Comparison of ENCODE assay signal across 7 cellular contexts in genomic region chr21:34888569-34889286, GRCh38.
DNase-seq lines count a peak whose midpoint lies in the region; ATAC-seq, FAIRE-seq and TF ChIP-seq lines count a peak whose summit lies in the region.

No MANE protein-coding gene starts in this region.

- ATAC-seq in GM18517 (IDR thresholded peaks at IDR 0.05; ENCODE audit: unreplicated experiment) = peak; percentile 44
- peak; percentile 44 for ATAC-seq in HG02981 (IDR thresholded peaks at IDR 0.05; ENCODE audit: unreplicated experiment)
- peak; percentile 68 for ATAC-seq in GM12878
- ATAC-seq in gastrocnemius medialis = peak; percentile 74 to 78

- H4K20me1 ChIP-seq in GM12878 (ENCODE audit: control insufficient read depth, insufficient read depth) = no peaks in the 10 kb centered on the region

- CTCF ChIA-PET in GM12878 (lab: Yijun Ruan, JAX) = interaction anchor here (1.0 to 4.5 kb wide), 8 partner anchors 10 to 951 kb away, joined by 4 to 17 read pairs (median 6); no protein-coding TSS in a partner anchor

- intact Hi-C loops in GM12878 (cut with micrococcal nuclease; ENCODE audit: unreplicated experiment) = loop anchor here (2.0 to 10.0 kb wide), 4 partner anchors 88 to 1136 kb away; partner anchors contain the start of gene RUNX1
- intact Hi-C loops in gastrocnemius medialis (cut with DNase I; ENCODE audit: low total_unique reads) = loop anchor here (1.0 to 10.0 kb wide), 11 partner anchors 44 to 1434 kb away; partner anchors contain the start of genes MORC3 and RCAN1

- no peak for TF ChIP-seq EP300 in GM12878 (IDR thresholded peaks at IDR 0.05; ENCODE audit: borderline replicate concordance in 1 of 2, control insufficient read depth in 1 of 2, low read depth in 2 of 2, low read length in 2 of 2)

- H3K9me3 ChIP-seq in GM12878 (replicated peaks; ENCODE audit: control insufficient read depth, insufficient read depth, low read length) (no peaks in the 10 kb centered on the region; the same call in 2 of the 3 replicates), gastrocnemius medialis (no peaks in the 10 kb centered on the region)

- in situ Hi-C loops in GM12878 (cut with MboI) = no loop called here
- in situ Hi-C loops in gastrocnemius medialis (cut with MboI; ENCODE audit: low sequenced_read_pairs in 4 of 4) = loop anchor here (5.0 to 10.0 kb wide), 5 partner anchors 94 to 1046 kb away; no protein-coding TSS in a partner anchor

- 2% methylated on average over 61 of the region's 92 CpGs for WGBS in GM12878 (ENCODE audit: insufficient coverage, insufficient replicate concordance, low lambda C conversion rate, missing lambda C conversion rate)

- DNase-seq in NCI-H2029 (lab: John Stamatoyannopoulos, UW) (peak; percentile 93), T1000 (lab: John Stamatoyannopoulos, UW) (peak; percentile 92), GM12878 (ENCODE audit: low read depth, low spot score) (no peak), gastrocnemius medialis (peak; percentile 93 to 95)

- H3K4me1 ChIP-seq in GM12878 (ENCODE audit: control insufficient read depth, insufficient read depth, low read length) (peaks cover 5% of the 10 kb centered on the region), gastrocnemius medialis (peaks cover 12 to 30% of the 10 kb centered on the region in 2 donors)

- H3K79me2 ChIP-seq in GM12878 (ENCODE audit: control insufficient read depth, insufficient read depth, low read length) = no peaks in the 10 kb centered on the region; the same call in none of the 2 replicates

- TF ChIP-seq RAD21 in GM12878 (IDR thresholded peaks at IDR 0.05; ENCODE audit: insufficient read depth, low read depth, low read length) = no peak

- H3K9ac ChIP-seq in GM12878 (ENCODE audit: control insufficient read depth, insufficient read depth, low read length) = peak overlapping the region; percentile 49

- H3K36me3 ChIP-seq in GM12878 (ENCODE audit: control insufficient read depth in 2 of 2, insufficient read depth in 2 of 2, low read length in 1 of 2) (no peaks in the 10 kb centered on the region), gastrocnemius medialis (no peaks in the 10 kb centered on the region)

- POLR2A ChIA-PET in GM12878 (lab: Charles Lee) = interaction anchor here (1.1 to 1.2 kb wide), 2 partner anchors 42 to 81 kb away, joined by 3 to 4 read pairs; no protein-coding TSS in a partner anchor

- peak overlapping the region; percentile 74 for H2AFZ ChIP-seq in GM12878 (ENCODE audit: control insufficient read depth, low read depth, low read length)

- TF ChIP-seq POLR2A in GM12878 (IDR thresholded peaks at IDR 0.05; ENCODE audit: low read depth, low read length) = peak; percentile 69
- TF ChIP-seq POLR2A in gastrocnemius medialis (IDR thresholded peaks at IDR 0.05) = peak; percentile 94 to 97

- TF ChIP-seq CTCF in GM12878 (IDR thresholded peaks at IDR 0.05 in 2 of 3, conservative IDR thresholded peaks at IDR 0.05 in 1 of 3; ENCODE audit: control insufficient read depth in 2 of 3, extremely low read depth in 1 of 3, insufficient read depth in 1 of 3, low read depth in 3 of 3, low read length in 3 of 3) = no peak
- peak in 3 of 5 experiments; percentile 9 to 11 (median 10) for TF ChIP-seq CTCF in gastrocnemius medialis (IDR thresholded peaks at IDR 0.05 in 4 of 5, conservative IDR thresholded peaks at IDR 0.05 in 1 of 5)

- BruUV-seq in GM12878 (replicated peaks; lab: Mats Ljungman, UMichigan) = no TSS peak

- H3K4me3 ChIP-seq in GM12878 = peak overlapping the region; percentile 72
- peak overlapping the region; percentile 24 for H3K4me3 ChIP-seq in iPS-11a (ENCODE audit: low read depth, low read length)
- H3K4me3 ChIP-seq in gastrocnemius medialis = peak overlapping the region; percentile 69 to 95 (median 72)

- H3K27ac ChIP-seq in GM12878 (ENCODE audit: control insufficient read depth, insufficient read depth) = peak overlapping the region; percentile 68
- H3K27ac ChIP-seq in gastrocnemius medialis = peak overlapping the region; percentile 76 to 91 (median 82)

- no peak for FAIRE-seq in GM12878 (lab: Jason Lieb, UNC)

- H3K27me3 ChIP-seq in GM12878 (replicated peaks in 1 of 2; ENCODE audit: control insufficient read depth in 2 of 2, insufficient read depth in 2 of 2, low read length in 1 of 2) (peaks cover 3 to 9% of the 10 kb centered on the region in 2 experiments), gastrocnemius medialis (peaks cover 24 to 51% (median 51%) of the 10 kb centered on the region in 3 donors)

- peak overlapping the region; percentile 92 for H3K4me2 ChIP-seq in GM12878 (ENCODE audit: control insufficient read depth, insufficient read depth)

- RAD21 ChIA-PET in GM12878 (lab: Charles Lee; ENCODE audit: unreplicated experiment) = interaction anchor here (1.1 to 4.9 kb wide), 9 partner anchors 14 to 951 kb away, joined by 3 to 28 read pairs (median 4); no protein-coding TSS in a partner anchor

- SMC1A ChIA-PET in GM12878 (lab: Charles Lee; ENCODE audit: uncharacterized antibody, unreplicated experiment) = interaction anchor here (0.7 to 1.9 kb wide), 6 partner anchors 22 to 512 kb away, joined by 3 to 5 read pairs (median 3); no protein-coding TSS in a partner anchor

TF ChIP-seq in GM12878, 131 proteins besides CTCF, POLR2A, EP300 and RAD21 (continues in another document):
- TF ChIP-seq RCOR1 (conservative IDR thresholded peaks at IDR 0.05; ENCODE audit: low read depth, low read length) (no peak), TAF1 (IDR thresholded peaks at IDR 0.05; ENCODE audit: borderline replicate concordance, low read depth, low read length) (peak; percentile 68; the same call in 1 of the 2 replicates), BCLAF1 (IDR thresholded peaks at IDR 0.05) (no peak), CEBPZ (IDR thresholded peaks at IDR 0.05; ENCODE audit: low read depth, low read length) (no peak), FOS (IDR thresholded peaks at IDR 0.05; ENCODE audit: borderline replicate concordance, extremely low read depth, insufficient read length) (no peak), SKIL (IDR thresholded peaks at IDR 0.05; ENCODE audit: low read depth, poor library complexity, severe bottlenecking) (no peak), STAT3 (IDR thresholded peaks at IDR 0.05; ENCODE audit: low read depth, low read length) (no peak), YY1 (IDR thresholded peaks at IDR 0.05; ENCODE audit: low read depth, low read length) (no peak)

Comparison
In these comparisons a context has a peak if more than half of its experiments do, and no peak if none do; other contexts are left out.
1. CTCF ChIP-seq: peak in gastrocnemius medialis (3 of 5); none in GM12878 (0 of 3).
2. Peak in every context shown above with its lines, with median percentiles within 50 percentile points of each other: ATAC-seq and H3K4me3 ChIP-seq.